In the genomic region with DNA sequence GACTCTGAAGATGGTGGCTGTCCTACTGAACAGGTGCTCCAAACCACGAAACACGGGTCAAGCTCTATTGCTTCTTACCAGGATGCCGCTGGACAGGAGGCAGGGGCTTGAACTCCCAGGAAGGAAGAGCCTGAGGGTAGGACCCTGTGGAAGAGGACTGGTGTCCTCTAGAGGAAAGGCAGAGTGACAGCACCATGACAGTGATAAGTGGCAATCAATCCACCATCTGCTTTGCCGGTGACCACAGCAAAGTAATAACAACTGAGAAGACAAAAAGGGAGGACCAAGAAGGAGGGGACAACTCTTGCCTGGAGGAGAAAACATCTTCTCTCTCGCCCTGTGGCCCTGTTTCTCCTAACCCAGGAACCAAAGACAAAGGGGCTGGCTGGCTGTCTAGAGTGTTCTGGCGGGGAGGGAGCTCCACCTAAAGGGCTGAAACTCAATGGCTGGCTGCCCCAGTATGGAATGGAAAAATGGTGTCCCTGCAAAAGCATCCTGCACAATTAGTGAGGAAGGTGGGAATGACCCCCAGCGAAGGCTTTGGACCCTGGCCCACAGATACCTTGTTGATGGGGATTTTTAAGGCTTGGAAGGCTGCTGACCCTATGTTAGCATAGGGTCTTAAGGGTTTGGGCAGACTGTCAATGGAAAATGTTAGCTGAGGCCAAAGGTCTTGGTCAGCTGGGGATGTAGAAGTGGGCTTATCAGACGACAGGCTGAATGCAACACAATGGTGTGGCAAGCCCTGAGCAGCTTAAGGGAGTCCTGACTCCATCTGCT, we compare ENCODE assay signal across 1 cellular context.
A peak's percentile ranks its signal among the peaks of the same experiment; 100 is the strongest.
TF ChIP-seq lines count a peak whose summit lies in the region.

No MANE protein-coding gene starts in this region.

TF ChIP-seq in HepG2, 621 proteins besides CTCF, POLR2A, EP300 and RAD21 (continued from another document and continues in another):
- TF ChIP-seq, protein P1, sequence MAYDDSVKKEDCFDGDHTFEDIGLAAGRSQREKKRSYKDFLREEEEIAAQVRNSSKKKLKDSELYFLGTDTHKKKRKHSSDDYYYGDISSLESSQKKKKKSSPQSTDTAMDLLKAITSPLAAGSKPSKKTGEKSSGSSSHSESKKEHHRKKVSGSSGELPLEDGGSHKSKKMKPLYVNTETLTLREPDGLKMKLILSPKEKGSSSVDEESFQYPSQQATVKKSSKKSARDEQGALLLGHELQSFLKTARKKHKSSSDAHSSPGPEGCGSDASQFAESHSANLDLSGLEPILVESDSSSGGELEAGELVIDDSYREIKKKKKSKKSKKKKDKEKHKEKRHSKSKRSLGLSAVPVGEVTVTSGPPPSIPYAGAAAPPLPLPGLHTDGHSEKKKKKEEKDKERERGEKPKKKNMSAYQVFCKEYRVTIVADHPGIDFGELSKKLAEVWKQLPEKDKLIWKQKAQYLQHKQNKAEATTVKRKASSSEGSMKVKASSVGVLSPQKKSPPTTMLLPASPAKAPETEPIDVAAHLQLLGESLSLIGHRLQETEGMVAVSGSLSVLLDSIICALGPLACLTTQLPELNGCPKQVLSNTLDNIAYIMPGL (CRISPR knock-in tag; IDR thresholded peaks at IDR 0.05; ENCODE audit: borderline replicate concordance in 1 of 2, low read depth in 1 of 2), result peak; percentile 68 to 89
- TF ChIP-seq DPF2 (CRISPR knock-in tag; IDR thresholded peaks at IDR 0.05; ENCODE audit: borderline replicate concordance, low read depth) (no peak; the same call in 1 of the 2 replicates), SRY (CRISPR knock-in tag; IDR thresholded peaks at IDR 0.05) (0 out of 2 replicates have a peak, but pooled peaks have one; percentile 37), WIZ (CRISPR knock-in tag; IDR thresholded peaks at IDR 0.05) (peak; percentile 89), ZNF577 (CRISPR knock-in tag; IDR thresholded peaks at IDR 0.05; ENCODE audit: borderline replicate concordance, low read depth) (no peak), ZNF841 (CRISPR knock-in tag; IDR thresholded peaks at IDR 0.05; ENCODE audit: borderline replicate concordance) (no peak), ZNF746 (CRISPR knock-in tag; IDR thresholded peaks at IDR 0.05) (peak; percentile 62), YEATS2 (CRISPR knock-in tag; IDR thresholded peaks at IDR 0.05; ENCODE audit: borderline replicate concordance) (no peak; the same call in 1 of the 2 replicates), ZNF674 (CRISPR knock-in tag; IDR thresholded peaks at IDR 0.05; ENCODE audit: low read depth) (no peak), ZNF430 (CRISPR knock-in tag; IDR thresholded peaks at IDR 0.05) (peak; percentile 68; the same call in 1 of the 2 replicates), ZNF44 (CRISPR knock-in tag; IDR thresholded peaks at IDR 0.05) (0 out of 2 replicates have a peak, but pooled peaks have one; percentile 41), ETV5 (CRISPR knock-in tag; IDR thresholded peaks at IDR 0.05; ENCODE audit: borderline replicate concordance) (0 out of 2 replicates have a peak, but pooled peaks have one; percentile 5), EHMT2 (IDR thresholded peaks at IDR 0.05; ENCODE audit: borderline replicate concordance, low read depth, low read length) (peak; percentile 92), HMG20A (CRISPR knock-in tag; IDR thresholded peaks at IDR 0.05; ENCODE audit: borderline replicate concordance) (0 out of 2 replicates have a peak, but pooled peaks have one; percentile 2), HOXD1 (CRISPR knock-in tag; IDR thresholded peaks at IDR 0.05) (no peak)
- TF ChIP-seq, protein P2, sequence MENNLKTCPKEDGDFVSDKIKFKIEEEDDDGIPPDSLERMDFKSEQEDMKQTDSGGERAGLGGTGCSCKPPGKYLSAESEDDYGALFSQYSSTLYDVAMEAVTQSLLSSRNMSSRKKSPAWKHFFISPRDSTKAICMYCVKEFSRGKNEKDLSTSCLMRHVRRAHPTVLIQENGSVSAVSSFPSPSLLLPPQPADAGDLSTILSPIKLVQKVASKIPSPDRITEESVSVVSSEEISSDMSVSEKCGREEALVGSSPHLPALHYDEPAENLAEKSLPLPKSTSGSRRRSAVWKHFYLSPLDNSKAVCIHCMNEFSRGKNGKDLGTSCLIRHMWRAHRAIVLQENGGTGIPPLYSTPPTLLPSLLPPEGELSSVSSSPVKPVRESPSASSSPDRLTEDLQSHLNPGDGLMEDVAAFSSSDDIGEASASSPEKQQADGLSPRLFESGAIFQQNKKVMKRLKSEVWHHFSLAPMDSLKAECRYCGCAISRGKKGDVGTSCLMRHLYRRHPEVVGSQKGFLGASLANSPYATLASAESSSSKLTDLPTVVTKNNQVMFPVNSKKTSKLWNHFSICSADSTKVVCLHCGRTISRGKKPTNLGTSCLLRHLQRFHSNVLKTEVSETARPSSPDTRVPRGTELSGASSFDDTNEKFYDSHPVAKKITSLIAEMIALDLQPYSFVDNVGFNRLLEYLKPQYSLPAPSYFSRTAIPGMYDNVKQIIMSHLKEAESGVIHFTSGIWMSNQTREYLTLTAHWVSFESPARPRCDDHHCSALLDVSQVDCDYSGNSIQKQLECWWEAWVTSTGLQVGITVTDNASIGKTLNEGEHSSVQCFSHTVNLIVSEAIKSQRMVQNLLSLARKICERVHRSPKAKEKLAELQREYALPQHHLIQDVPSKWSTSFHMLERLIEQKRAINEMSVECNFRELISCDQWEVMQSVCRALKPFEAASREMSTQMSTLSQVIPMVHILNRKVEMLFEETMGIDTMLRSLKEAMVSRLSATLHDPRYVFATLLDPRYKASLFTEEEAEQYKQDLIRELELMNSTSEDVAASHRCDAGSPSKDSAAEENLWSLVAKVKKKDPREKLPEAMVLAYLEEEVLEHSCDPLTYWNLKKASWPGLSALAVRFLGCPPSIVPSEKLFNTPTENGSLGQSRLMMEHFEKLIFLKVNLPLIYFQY (CRISPR knock-in tag; IDR thresholded peaks at IDR 0.05; ENCODE audit: borderline replicate concordance), result no peak
- TF ChIP-seq, protein P3, sequence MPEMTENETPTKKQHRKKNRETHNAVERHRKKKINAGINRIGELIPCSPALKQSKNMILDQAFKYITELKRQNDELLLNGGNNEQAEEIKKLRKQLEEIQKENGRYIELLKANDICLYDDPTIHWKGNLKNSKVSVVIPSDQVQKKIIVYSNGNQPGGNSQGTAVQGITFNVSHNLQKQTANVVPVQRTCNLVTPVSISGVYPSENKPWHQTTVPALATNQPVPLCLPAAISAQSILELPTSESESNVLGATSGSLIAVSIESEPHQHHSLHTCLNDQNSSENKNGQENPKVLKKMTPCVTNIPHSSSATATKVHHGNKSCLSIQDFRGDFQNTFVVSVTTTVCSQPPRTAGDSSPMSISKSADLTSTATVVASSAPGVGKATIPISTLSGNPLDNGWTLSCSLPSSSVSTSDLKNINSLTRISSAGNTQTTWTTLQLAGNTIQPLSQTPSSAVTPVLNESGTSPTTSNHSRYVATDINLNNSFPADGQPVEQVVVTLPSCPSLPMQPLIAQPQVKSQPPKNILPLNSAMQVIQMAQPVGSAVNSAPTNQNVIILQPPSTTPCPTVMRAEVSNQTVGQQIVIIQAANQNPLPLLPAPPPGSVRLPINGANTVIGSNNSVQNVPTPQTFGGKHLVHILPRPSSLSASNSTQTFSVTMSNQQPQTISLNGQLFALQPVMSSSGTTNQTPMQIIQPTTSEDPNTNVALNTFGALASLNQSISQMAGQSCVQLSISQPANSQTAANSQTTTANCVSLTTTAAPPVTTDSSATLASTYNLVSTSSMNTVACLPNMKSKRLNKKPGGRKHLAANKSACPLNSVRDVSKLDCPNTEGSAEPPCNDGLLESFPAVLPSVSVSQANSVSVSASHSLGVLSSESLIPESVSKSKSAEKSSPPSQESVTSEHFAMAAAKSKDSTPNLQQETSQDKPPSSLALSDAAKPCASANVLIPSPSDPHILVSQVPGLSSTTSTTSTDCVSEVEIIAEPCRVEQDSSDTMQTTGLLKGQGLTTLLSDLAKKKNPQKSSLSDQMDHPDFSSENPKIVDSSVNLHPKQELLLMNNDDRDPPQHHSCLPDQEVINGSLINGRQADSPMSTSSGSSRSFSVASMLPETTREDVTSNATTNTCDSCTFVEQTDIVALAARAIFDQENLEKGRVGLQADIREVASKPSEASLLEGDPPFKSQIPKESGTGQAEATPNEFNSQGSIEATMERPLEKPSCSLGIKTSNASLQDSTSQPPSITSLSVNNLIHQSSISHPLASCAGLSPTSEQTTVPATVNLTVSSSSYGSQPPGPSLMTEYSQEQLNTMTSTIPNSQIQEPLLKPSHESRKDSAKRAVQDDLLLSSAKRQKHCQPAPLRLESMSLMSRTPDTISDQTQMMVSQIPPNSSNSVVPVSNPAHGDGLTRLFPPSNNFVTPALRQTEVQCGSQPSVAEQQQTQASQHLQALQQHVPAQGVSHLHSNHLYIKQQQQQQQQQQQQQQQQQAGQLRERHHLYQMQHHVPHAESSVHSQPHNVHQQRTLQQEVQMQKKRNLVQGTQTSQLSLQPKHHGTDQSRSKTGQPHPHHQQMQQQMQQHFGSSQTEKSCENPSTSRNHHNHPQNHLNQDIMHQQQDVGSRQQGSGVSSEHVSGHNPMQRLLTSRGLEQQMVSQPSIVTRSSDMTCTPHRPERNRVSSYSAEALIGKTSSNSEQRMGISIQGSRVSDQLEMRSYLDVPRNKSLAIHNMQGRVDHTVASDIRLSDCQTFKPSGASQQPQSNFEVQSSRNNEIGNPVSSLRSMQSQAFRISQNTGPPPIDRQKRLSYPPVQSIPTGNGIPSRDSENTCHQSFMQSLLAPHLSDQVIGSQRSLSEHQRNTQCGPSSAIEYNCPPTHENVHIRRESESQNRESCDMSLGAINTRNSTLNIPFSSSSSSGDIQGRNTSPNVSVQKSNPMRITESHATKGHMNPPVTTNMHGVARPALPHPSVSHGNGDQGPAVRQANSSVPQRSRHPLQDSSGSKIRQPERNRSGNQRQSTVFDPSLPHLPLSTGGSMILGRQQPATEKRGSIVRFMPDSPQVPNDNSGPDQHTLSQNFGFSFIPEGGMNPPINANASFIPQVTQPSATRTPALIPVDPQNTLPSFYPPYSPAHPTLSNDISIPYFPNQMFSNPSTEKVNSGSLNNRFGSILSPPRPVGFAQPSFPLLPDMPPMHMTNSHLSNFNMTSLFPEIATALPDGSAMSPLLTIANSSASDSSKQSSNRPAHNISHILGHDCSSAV (CRISPR knock-in tag; IDR thresholded peaks at IDR 0.05; ENCODE audit: borderline replicate concordance), result 0 out of 2 replicates have a peak, but pooled peaks have one; percentile 36
- TF ChIP-seq, protein P4, sequence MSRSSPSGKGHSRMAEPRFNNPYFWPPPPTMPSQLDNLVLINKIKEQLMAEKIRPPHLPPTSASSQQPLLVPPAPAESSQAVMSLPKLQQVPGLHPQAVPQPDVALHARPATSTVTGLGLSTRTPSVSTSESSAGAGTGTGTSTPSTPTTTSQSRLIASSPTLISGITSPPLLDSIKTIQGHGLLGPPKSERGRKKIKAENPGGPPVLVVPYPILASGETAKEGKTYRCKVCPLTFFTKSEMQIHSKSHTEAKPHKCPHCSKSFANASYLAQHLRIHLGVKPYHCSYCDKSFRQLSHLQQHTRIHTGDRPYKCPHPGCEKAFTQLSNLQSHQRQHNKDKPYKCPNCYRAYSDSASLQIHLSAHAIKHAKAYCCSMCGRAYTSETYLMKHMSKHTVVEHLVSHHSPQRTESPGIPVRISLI (CRISPR knock-in tag; IDR thresholded peaks at IDR 0.05; ENCODE audit: borderline replicate concordance), result peak; percentile 70; the same call in 1 of the 2 replicates
- TF ChIP-seq, protein P5, sequence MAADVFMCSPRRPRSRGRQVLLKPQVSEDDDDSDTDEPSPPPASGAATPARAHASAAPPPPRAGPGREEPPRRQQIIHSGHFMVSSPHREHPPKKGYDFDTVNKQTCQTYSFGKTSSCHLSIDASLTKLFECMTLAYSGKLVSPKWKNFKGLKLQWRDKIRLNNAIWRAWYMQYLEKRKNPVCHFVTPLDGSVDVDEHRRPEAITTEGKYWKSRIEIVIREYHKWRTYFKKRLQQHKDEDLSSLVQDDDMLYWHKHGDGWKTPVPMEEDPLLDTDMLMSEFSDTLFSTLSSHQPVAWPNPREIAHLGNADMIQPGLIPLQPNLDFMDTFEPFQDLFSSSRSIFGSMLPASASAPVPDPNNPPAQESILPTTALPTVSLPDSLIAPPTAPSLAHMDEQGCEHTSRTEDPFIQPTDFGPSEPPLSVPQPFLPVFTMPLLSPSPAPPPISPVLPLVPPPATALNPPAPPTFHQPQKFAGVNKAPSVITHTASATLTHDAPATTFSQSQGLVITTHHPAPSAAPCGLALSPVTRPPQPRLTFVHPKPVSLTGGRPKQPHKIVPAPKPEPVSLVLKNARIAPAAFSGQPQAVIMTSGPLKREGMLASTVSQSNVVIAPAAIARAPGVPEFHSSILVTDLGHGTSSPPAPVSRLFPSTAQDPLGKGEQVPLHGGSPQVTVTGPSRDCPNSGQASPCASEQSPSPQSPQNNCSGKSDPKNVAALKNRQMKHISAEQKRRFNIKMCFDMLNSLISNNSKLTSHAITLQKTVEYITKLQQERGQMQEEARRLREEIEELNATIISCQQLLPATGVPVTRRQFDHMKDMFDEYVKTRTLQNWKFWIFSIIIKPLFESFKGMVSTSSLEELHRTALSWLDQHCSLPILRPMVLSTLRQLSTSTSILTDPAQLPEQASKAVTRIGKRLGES (CRISPR knock-in tag; IDR thresholded peaks at IDR 0.05; ENCODE audit: borderline replicate concordance), result no peak
- TF ChIP-seq, protein P6, sequence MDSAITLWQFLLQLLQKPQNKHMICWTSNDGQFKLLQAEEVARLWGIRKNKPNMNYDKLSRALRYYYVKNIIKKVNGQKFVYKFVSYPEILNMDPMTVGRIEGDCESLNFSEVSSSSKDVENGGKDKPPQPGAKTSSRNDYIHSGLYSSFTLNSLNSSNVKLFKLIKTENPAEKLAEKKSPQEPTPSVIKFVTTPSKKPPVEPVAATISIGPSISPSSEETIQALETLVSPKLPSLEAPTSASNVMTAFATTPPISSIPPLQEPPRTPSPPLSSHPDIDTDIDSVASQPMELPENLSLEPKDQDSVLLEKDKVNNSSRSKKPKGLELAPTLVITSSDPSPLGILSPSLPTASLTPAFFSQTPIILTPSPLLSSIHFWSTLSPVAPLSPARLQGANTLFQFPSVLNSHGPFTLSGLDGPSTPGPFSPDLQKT (CRISPR knock-in tag; IDR thresholded peaks at IDR 0.05; ENCODE audit: borderline replicate concordance), result no peak
